ENCODE assay signal across 1 cellular context in the genomic region with DNA sequence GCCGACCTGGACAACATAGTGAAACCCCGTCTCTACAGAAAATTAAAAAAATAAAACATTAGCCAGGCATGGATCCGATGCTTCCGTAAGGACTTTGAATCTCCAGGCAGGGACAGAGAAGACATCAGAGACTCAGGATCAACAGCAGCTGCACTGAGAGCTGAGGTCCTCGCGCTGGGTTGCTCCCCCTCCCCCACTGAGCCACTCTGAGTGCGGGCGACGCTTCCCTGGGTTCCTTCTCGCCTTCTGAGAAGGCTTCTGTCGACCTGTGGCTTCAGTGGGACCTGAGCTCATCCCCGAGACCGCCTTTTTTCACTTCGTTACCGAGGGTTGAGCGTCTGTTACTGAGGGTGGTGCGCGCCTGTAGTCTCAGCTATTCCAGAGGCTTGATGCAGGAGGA.
TF ChIP-seq lines count a peak whose summit lies in the region.

No MANE protein-coding gene starts in this region.

TF ChIP-seq in HepG2, 621 proteins besides CTCF, POLR2A, EP300 and RAD21:
- TF ChIP-seq, protein P1, sequence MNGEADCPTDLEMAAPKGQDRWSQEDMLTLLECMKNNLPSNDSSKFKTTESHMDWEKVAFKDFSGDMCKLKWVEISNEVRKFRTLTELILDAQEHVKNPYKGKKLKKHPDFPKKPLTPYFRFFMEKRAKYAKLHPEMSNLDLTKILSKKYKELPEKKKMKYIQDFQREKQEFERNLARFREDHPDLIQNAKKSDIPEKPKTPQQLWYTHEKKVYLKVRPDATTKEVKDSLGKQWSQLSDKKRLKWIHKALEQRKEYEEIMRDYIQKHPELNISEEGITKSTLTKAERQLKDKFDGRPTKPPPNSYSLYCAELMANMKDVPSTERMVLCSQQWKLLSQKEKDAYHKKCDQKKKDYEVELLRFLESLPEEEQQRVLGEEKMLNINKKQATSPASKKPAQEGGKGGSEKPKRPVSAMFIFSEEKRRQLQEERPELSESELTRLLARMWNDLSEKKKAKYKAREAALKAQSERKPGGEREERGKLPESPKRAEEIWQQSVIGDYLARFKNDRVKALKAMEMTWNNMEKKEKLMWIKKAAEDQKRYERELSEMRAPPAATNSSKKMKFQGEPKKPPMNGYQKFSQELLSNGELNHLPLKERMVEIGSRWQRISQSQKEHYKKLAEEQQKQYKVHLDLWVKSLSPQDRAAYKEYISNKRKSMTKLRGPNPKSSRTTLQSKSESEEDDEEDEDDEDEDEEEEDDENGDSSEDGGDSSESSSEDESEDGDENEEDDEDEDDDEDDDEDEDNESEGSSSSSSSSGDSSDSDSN (CRISPR knock-in tag; IDR thresholded peaks at IDR 0.05), result 0 out of 2 replicates have a peak, but pooled peaks have one; percentile 16
- TF ChIP-seq ZNF121 (CRISPR knock-in tag; IDR thresholded peaks at IDR 0.05) (peak; percentile 67), IRF2 (CRISPR knock-in tag; IDR thresholded peaks at IDR 0.05) (0 out of 2 replicates have a peak, but pooled peaks have one; percentile 40), PRPF4 (IDR thresholded peaks at IDR 0.05; ENCODE audit: low read depth, low read length, poor library complexity, severe bottlenecking) (peak; percentile 23), SALL1 (CRISPR knock-in tag; IDR thresholded peaks at IDR 0.05) (peak; percentile 33; the same call in 1 of the 2 replicates), SRSF4 (IDR thresholded peaks at IDR 0.05; ENCODE audit: low read depth, low read length, poor library complexity, severe bottlenecking) (no peak), SP140L (CRISPR knock-in tag; IDR thresholded peaks at IDR 0.05; ENCODE audit: borderline replicate concordance) (no peak), ZNF768 (CRISPR knock-in tag; IDR thresholded peaks at IDR 0.05) (peak; percentile 87)
- TF ChIP-seq, protein P2, sequence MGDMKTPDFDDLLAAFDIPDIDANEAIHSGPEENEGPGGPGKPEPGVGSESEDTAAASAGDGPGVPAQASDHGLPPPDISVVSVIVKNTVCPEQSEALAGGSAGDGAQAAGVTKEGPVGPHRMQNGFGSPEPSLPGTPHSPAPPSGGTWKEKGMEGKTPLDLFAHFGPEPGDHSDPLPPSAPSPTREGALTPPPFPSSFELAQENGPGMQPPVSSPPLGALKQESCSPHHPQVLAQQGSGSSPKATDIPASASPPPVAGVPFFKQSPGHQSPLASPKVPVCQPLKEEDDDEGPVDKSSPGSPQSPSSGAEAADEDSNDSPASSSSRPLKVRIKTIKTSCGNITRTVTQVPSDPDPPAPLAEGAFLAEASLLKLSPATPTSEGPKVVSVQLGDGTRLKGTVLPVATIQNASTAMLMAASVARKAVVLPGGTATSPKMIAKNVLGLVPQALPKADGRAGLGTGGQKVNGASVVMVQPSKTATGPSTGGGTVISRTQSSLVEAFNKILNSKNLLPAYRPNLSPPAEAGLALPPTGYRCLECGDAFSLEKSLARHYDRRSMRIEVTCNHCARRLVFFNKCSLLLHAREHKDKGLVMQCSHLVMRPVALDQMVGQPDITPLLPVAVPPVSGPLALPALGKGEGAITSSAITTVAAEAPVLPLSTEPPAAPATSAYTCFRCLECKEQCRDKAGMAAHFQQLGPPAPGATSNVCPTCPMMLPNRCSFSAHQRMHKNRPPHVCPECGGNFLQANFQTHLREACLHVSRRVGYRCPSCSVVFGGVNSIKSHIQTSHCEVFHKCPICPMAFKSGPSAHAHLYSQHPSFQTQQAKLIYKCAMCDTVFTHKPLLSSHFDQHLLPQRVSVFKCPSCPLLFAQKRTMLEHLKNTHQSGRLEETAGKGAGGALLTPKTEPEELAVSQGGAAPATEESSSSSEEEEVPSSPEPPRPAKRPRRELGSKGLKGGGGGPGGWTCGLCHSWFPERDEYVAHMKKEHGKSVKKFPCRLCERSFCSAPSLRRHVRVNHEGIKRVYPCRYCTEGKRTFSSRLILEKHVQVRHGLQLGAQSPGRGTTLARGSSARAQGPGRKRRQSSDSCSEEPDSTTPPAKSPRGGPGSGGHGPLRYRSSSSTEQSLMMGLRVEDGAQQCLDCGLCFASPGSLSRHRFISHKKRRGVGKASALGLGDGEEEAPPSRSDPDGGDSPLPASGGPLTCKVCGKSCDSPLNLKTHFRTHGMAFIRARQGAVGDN (CRISPR knock-in tag; IDR thresholded peaks at IDR 0.05), result peak; percentile 38; the same call in 1 of the 2 replicates
- TF ChIP-seq, protein P3, sequence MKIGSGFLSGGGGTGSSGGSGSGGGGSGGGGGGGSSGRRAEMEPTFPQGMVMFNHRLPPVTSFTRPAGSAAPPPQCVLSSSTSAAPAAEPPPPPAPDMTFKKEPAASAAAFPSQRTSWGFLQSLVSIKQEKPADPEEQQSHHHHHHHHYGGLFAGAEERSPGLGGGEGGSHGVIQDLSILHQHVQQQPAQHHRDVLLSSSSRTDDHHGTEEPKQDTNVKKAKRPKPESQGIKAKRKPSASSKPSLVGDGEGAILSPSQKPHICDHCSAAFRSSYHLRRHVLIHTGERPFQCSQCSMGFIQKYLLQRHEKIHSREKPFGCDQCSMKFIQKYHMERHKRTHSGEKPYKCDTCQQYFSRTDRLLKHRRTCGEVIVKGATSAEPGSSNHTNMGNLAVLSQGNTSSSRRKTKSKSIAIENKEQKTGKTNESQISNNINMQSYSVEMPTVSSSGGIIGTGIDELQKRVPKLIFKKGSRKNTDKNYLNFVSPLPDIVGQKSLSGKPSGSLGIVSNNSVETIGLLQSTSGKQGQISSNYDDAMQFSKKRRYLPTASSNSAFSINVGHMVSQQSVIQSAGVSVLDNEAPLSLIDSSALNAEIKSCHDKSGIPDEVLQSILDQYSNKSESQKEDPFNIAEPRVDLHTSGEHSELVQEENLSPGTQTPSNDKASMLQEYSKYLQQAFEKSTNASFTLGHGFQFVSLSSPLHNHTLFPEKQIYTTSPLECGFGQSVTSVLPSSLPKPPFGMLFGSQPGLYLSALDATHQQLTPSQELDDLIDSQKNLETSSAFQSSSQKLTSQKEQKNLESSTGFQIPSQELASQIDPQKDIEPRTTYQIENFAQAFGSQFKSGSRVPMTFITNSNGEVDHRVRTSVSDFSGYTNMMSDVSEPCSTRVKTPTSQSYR (CRISPR knock-in tag; IDR thresholded peaks at IDR 0.05; ENCODE audit: borderline replicate concordance), result peak; percentile 75; the same call in 1 of the 2 replicates
- TF ChIP-seq, protein P4, sequence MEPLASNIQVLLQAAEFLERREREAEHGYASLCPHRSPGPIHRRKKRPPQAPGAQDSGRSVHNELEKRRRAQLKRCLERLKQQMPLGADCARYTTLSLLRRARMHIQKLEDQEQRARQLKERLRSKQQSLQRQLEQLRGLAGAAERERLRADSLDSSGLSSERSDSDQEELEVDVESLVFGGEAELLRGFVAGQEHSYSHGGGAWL (CRISPR knock-in tag; IDR thresholded peaks at IDR 0.05), result peak; percentile 24; the same call in 1 of the 2 replicates
- TF ChIP-seq, protein P5, sequence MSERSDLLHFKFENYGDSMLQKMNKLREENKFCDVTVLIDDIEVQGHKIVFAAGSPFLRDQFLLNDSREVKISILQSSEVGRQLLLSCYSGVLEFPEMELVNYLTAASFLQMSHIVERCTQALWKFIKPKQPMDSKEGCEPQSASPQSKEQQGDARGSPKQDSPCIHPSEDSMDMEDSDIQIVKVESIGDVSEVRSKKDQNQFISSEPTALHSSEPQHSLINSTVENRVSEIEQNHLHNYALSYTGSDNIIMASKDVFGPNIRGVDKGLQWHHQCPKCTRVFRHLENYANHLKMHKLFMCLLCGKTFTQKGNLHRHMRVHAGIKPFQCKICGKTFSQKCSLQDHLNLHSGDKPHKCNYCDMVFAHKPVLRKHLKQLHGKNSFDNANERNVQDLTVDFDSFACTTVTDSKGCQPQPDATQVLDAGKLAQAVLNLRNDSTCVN (CRISPR knock-in tag; IDR thresholded peaks at IDR 0.05; ENCODE audit: borderline replicate concordance), result 0 out of 2 replicates have a peak, but pooled peaks have one; percentile 22
- TF ChIP-seq, protein P6, sequence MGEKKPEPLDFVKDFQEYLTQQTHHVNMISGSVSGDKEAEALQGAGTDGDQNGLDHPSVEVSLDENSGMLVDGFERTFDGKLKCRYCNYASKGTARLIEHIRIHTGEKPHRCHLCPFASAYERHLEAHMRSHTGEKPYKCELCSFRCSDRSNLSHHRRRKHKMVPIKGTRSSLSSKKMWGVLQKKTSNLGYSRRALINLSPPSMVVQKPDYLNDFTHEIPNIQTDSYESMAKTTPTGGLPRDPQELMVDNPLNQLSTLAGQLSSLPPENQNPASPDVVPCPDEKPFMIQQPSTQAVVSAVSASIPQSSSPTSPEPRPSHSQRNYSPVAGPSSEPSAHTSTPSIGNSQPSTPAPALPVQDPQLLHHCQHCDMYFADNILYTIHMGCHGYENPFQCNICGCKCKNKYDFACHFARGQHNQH (CRISPR knock-in tag; IDR thresholded peaks at IDR 0.05), result no peak
TF ChIP-seq in HepG2: peak in this region for 10.
